Comparison of ENCODE assay signal across 8 cellular contexts in genomic region chr1:205680073-205680851, GRCh38. TPM values are rescaled to one million over a fixed set of nuclear protein-coding genes. Genes with fewer than 3 reads are reported as not detected.
DNase-seq lines count a peak whose midpoint lies in the region; ATAC-seq and TF ChIP-seq lines count a peak whose summit lies in the region.

Gene SLC45A3 (minus strand): TSS chr1:205680509. CDS start chr1:205664656, 15,853 bp downstream.

- H4K20me1 ChIP-seq in IMR-90 (ENCODE audit: insufficient read depth, low read length): no peaks in the 10 kb centered on the region

- H3K4me1 Mint-ChIP-seq in stimulated activated memory B cell treated with anti-CD40 and anti-IgM and Interleukin-4, amounts not matched to agents 10 μg/mL and 1 μg/mL and 100 μg/mL, for 72 hours: peaks cover 43% of the 10 kb centered on the region

- no peak for TF ChIP-seq POLR2A in IMR-90 (IDR thresholded peaks at IDR 0.05; ENCODE audit: low read depth, low read length)

- dilution Hi-C loops in IMR-90 (cut with HindIII; ENCODE audit: low sequenced_read_pairs, unreplicated experiment): no loop called here

- peak within 1 kb of the TSS; percentile 86 to 98 for H4K8ac ChIP-seq in IMR-90 (ENCODE audit: low read depth in 2 of 2, low read length in 2 of 2)

- in situ Hi-C loops in IMR-90 (cut with MboI; ENCODE audit: low sequenced_read_pairs): no loop called here

- H3K27ac ChIP-seq in IMR-90 (ENCODE audit: insufficient read depth, low read length): peak within 1 kb of the TSS; percentile 65

- WGBS in IMR-90 (ENCODE audit: extremely low coverage in 2 of 2, insufficient read length in 1 of 2), 2 experiments: 3% methylated on average over 19 of the region's 86 CpGs; no CpG with 5 or more reads in 1 of the 2 experiments

- peak within 1 kb of the TSS; percentile 83 for H3K27ac Mint-ChIP-seq in stimulated activated memory B cell treated with anti-CD40 and anti-IgM and Interleukin-4, amounts not matched to agents 10 μg/mL and 1 μg/mL and 100 μg/mL, for 72 hours

- peaks cover 3% of the 10 kb centered on the region; the same call in 1 of the 2 replicates for H3K27me3 ChIP-seq in IMR-90 (ENCODE audit: control insufficient read depth, insufficient read depth, low read length)

- no peak for TF ChIP-seq CTCF in IMR-90 (conservative IDR thresholded peaks at IDR 0.05; ENCODE audit: low read depth, low read length)

- H3K4me1 ChIP-seq in ES-I3 (ENCODE audit: insufficient read depth, low read length): peaks cover 21% of the 10 kb centered on the region
- H3K4me1 ChIP-seq in IMR-90 (ENCODE audit: control insufficient read depth, insufficient read depth, low read length): peaks cover 12% of the 10 kb centered on the region

- H3K56ac ChIP-seq in IMR-90 (ENCODE audit: extremely low read depth, insufficient read depth, low read length): peak within 1 kb of the TSS; percentile 84; the same call in 1 of the 2 replicates

- H2BK120ac ChIP-seq in IMR-90 (ENCODE audit: low read depth, low read length): peak within 1 kb of the TSS; percentile 68

- peak within 1 kb of the TSS; percentile 90 for H3K23ac ChIP-seq in IMR-90 (ENCODE audit: low read depth, low read length)

- peak within 1 kb of the TSS; percentile 63; the same call in 1 of the 3 replicates for H2BK15ac ChIP-seq in IMR-90 (ENCODE audit: low read depth, low read length)

- H3K36me3 ChIP-seq in ES-I3 (ENCODE audit: insufficient read depth, low read length): no peaks in the 10 kb centered on the region
- H3K36me3 ChIP-seq in IMR-90 (ENCODE audit: control insufficient read depth, insufficient read depth, low read length): no peaks in the 10 kb centered on the region

- H3K14ac ChIP-seq in IMR-90 (replicated peaks; ENCODE audit: low read depth, low read length): peak within 1 kb of the TSS; percentile 68

- intact Hi-C loops in IMR-90 (cut with micrococcal nuclease): no loop called here

- H3K4ac ChIP-seq in IMR-90 (ENCODE audit: low read depth, low read length): peak within 1 kb of the TSS; percentile 87

- no peak for TF ChIP-seq RAD21 in IMR-90 (IDR thresholded peaks at IDR 0.05; ENCODE audit: low read length)

- H2AK9ac ChIP-seq in IMR-90 (replicated peaks; ENCODE audit: low read depth, low read length, poor library complexity): peak within 1 kb of the TSS; percentile 71

- H2AFZ ChIP-seq in IMR-90 (replicated peaks; ENCODE audit: low read length, poor library complexity): peak within 1 kb of the TSS; percentile 98

- peak within 1 kb of the TSS; percentile 55 for H4K91ac ChIP-seq in IMR-90 (ENCODE audit: insufficient read depth, low read depth, low read length)

- H4K5ac ChIP-seq in IMR-90 (ENCODE audit: low read depth, low read length): peak within 1 kb of the TSS; percentile 47

- CTCF ChIA-PET in IMR-90 (lab: Yijun Ruan, JAX): interaction anchor here (0.8 kb wide), 1 partner anchor 9 kb away, joined by 3 read pairs; no protein-coding TSS in a partner anchor

- peak within 1 kb of the TSS; percentile 93 for H3K4me3 ChIP-seq in IMR-90 (ENCODE audit: insufficient read depth, low read depth, low read length)

- H2BK5ac ChIP-seq in IMR-90 (ENCODE audit: low read depth, low read length, poor library complexity, severe bottlenecking): peak within 1 kb of the TSS; percentile 18

- 0 out of 2 replicates have a peak, but pooled peaks cover 3% of the 10 kb centered on the region for H3K9me1 ChIP-seq in IMR-90 (ENCODE audit: insufficient read depth, low read length)

- H3K18ac ChIP-seq in IMR-90 (ENCODE audit: low read depth, low read length): peak within 1 kb of the TSS; percentile 8; the same call in 1 of the 2 replicates

- no peaks in the 10 kb centered on the region for H3K36me3 Mint-ChIP-seq in stimulated activated memory B cell treated with anti-CD40 and anti-IgM and Interleukin-4, amounts not matched to agents 10 μg/mL and 1 μg/mL and 100 μg/mL, for 72 hours

- no peaks in the 10 kb centered on the region for H3K9me3 Mint-ChIP-seq in stimulated activated memory B cell treated with anti-CD40 and anti-IgM and Interleukin-4, amounts not matched to agents 10 μg/mL and 1 μg/mL and 100 μg/mL, for 72 hours

- H3K27me3 Mint-ChIP-seq in stimulated activated memory B cell treated with anti-CD40 and anti-IgM and Interleukin-4, amounts not matched to agents 10 μg/mL and 1 μg/mL and 100 μg/mL, for 72 hours: no peaks in the 10 kb centered on the region

- H2AK5ac ChIP-seq in IMR-90 (ENCODE audit: low read depth, low read length): peak within 1 kb of the TSS; percentile 52

- DNase-seq in IMR-90: no peak
- peak; percentile 41 to 61 for DNase-seq in activated CD4-positive, alpha-beta T cell treated with anti-CD3 and anti-CD28 coated beads for 4 hours
- DNase-seq in effector CD8-positive, alpha-beta T cell (lab: John Stamatoyannopoulos, UW): peak; percentile 33
- DNase-seq in midbrain (lab: John Stamatoyannopoulos, UW): peak; percentile 28

- H3K9ac ChIP-seq in ES-I3 (ENCODE audit: low read depth, low read length) (peak within 1 kb of the TSS; percentile 94), IMR-90 (ENCODE audit: low read depth, low read length) (peak within 1 kb of the TSS; percentile 80)

- H3K9me3 ChIP-seq in ES-I3 (ENCODE audit: control insufficient read depth, insufficient read depth, low read length) (no peaks in the 10 kb centered on the region), IMR-90 (ENCODE audit: control insufficient read depth, insufficient read depth, low read length) (no peaks in the 10 kb centered on the region)

- peaks cover 5 to 19% of the 10 kb centered on the region in 2 experiments; a peak in 3 of 4 replicates for H3K79me1 ChIP-seq in IMR-90 (ENCODE audit: low read depth in 1 of 2, low read length in 2 of 2)

- BruUV-seq in IMR-90 (replicated peaks; lab: Mats Ljungman, UMichigan): no TSS peak

- 0 out of 2 replicates have a peak within 1 kb of the TSS, but pooled peaks have one; percentile 41 for H2BK20ac ChIP-seq in IMR-90 (ENCODE audit: low read depth, low read length)

- POLR2A ChIA-PET in IMR-90 (lab: Charles Lee; ENCODE audit: unreplicated experiment): no interaction called here

- ATAC-seq in IMR-90 (ENCODE audit: low read depth) (peak; percentile 77), HG03097 (IDR thresholded peaks at IDR 0.05; ENCODE audit: low FRiP score, unreplicated experiment) (no peak), HG02852 (IDR thresholded peaks at IDR 0.05; ENCODE audit: unreplicated experiment) (no peak)
- ATAC-seq in stimulated activated memory B cell treated with anti-CD40 and anti-IgM and Interleukin-4, amounts not matched to agents 10 μg/mL and 1 μg/mL and 100 μg/mL, for 72 hours: peak; percentile 80

- peak within 1 kb of the TSS; percentile 91 for H3K4me3 Mint-ChIP-seq in stimulated activated memory B cell treated with anti-CD40 and anti-IgM and Interleukin-4, amounts not matched to agents 10 μg/mL and 1 μg/mL and 100 μg/mL, for 72 hours

- peak within 1 kb of the TSS; percentile 86 for H3K4me2 ChIP-seq in IMR-90 (ENCODE audit: low read depth, low read length)

TF ChIP-seq in IMR-90, 13 proteins besides CTCF, POLR2A, EP300 and RAD21:
- TF ChIP-seq MXI1 (IDR thresholded peaks at IDR 0.05; ENCODE audit: borderline replicate concordance, low read depth, low read length) (no peak), MAFK (IDR thresholded peaks at IDR 0.05; ENCODE audit: low read depth, low read length) (no peak), BHLHE40 (IDR thresholded peaks at IDR 0.05; ENCODE audit: low read depth, low read length) (no peak), ELK1 (IDR thresholded peaks at IDR 0.05; ENCODE audit: borderline replicate concordance, low read depth, low read length) (no peak), MAZ (IDR thresholded peaks at IDR 0.05; ENCODE audit: borderline replicate concordance, low read depth, low read length) (no peak), CEBPB (IDR thresholded peaks at IDR 0.05; ENCODE audit: low read depth, low read length) (no peak), SMC3 (IDR thresholded peaks at IDR 0.05; ENCODE audit: low read depth, low read length) (no peak), CHD1 (IDR thresholded peaks at IDR 0.05; ENCODE audit: low read depth, low read length) (no peak), FOS (IDR thresholded peaks at IDR 0.05; ENCODE audit: low read depth, low read length) (no peak), RFX5 (IDR thresholded peaks at IDR 0.05; ENCODE audit: low read depth, low read length) (no peak), RCOR1 (IDR thresholded peaks at IDR 0.05; ENCODE audit: insufficient replicate concordance, low read length) (no peak)
TF ChIP-seq in IMR-90: peak in this region for 0.

RNA-seq across cellular contexts. Expression of gene SLC45A3, which starts in this region (rescaled TPM):
- total RNA-seq in IMR-90 (2012; rRNA removed): 1.1 and 1.4 TPM in 2 replicates
- 2.5 and 3.0 TPM in 2 replicates for polyA plus RNA-seq in IMR-90 (2012; rRNA removed)
- 1.1 and 2.4 TPM in 2 replicates for polyA plus RNA-seq in IMR-90 (2012; cell fraction: cytosol; rRNA removed)
- polyA plus RNA-seq in IMR-90 (2012; cell fraction: nucleus; rRNA removed; ENCODE audit: low replicate concordance): 2.9 and 5.4 TPM in 2 replicates

Comparison
In these comparisons a context has a peak if more than half of its experiments do, and no peak if none do; other contexts are left out.
1. ATAC-seq: peak in IMR-90 (single experiment) and stimulated activated memory B cell treated with anti-CD40 and anti-IgM and Interleukin-4, amounts not matched to agents 10 μg/mL and 1 μg/mL and 100 μg/mL, for 72 hours (single experiment); none in HG03097 (single experiment) and HG02852 (single experiment).